16 cellular contexts compared by ENCODE assay signal in genomic region chr7:78563186-78563585, GRCh38.
"Had no signal": no experiment of that assay in that cellular context is flagged by ENCODE, and none has a peak within 500 bp of the region (broad histone marks: within the 10 kb centered on the region; RNA-seq: fewer than 3 reads in every experiment).

No MANE protein-coding gene starts in this region.

- H3K27ac ChIP-seq: ascending aorta, esophagus muscularis mucosa, neutrophil, right atrium auricular region, thyroid gland, VCaP had no signal

- H3K27ac Mint-ChIP-seq: activated CD8-positive, alpha-beta T cell treated with anti-CD3 and anti-CD28 coated beads, Interleukin-2, amount 10 ng/mL, durations not matched to agents 7 days and 5 days; activated naive CD8-positive, alpha-beta T cell treated with anti-CD3 and anti-CD28 coated beads, Interleukin-2, amount 50 U/mL, for 24 hours; activated T-helper 1 cell treated with anti-CD3 and anti-CD28 coated beads, Interleukin-12 subunit alpha, Interleukin-12 subunit beta, Interleukin-2, Interleukin-4 antibody, amounts not matched to agents 30 ng/mL and 10 ng/mL and 1 ng/mL, durations not matched to agents 14 hours and 24 hours and 36 hours had no signal

- H3K4me3 ChIP-seq: ascending aorta, dorsolateral prefrontal cortex, esophagus muscularis mucosa, right atrium auricular region, thyroid gland had no signal

- H3K36me3 ChIP-seq: ascending aorta, esophagus muscularis mucosa, neutrophil, right atrium auricular region, thyroid gland had no signal

- H3K27me3 Mint-ChIP-seq: activated naive CD8-positive, alpha-beta T cell treated with anti-CD3 and anti-CD28 coated beads, Interleukin-2, amount 50 U/mL, for 24 hours had no signal

- DNase-seq: activated CD4-positive, alpha-beta T cell treated with anti-CD3 and anti-CD28 coated beads for 4 hours; activated CD8-positive, alpha-beta memory T cell treated with anti-CD3 and anti-CD28 coated beads, Interleukin-2, amount 50 U/mL, for 48 hours; activated CD8-positive, alpha-beta T cell treated with anti-CD3 and anti-CD28 coated beads, Interleukin-2, amount 10 ng/mL, durations not matched to agents 7 days and 5 days; activated naive CD4-positive, alpha-beta T cell; activated naive CD8-positive, alpha-beta T cell treated with anti-CD3 and anti-CD28 coated beads, Interleukin-2, amount 50 U/mL, for 24 hours; dorsolateral prefrontal cortex; kidney; posterior cingulate gyrus; small intestine; thyroid gland had no signal

- H3K27me3 ChIP-seq: ascending aorta, dorsolateral prefrontal cortex, esophagus muscularis mucosa, neutrophil, right atrium auricular region, thyroid gland had no signal

- H3K4me1 Mint-ChIP-seq: activated naive CD8-positive, alpha-beta T cell treated with anti-CD3 and anti-CD28 coated beads, Interleukin-2, amount 50 U/mL, for 24 hours had no signal

- H3K9me3 ChIP-seq: ascending aorta, esophagus muscularis mucosa, neutrophil, right atrium auricular region, thyroid gland had no signal

- H3K9me3 Mint-ChIP-seq: activated naive CD8-positive, alpha-beta T cell treated with anti-CD3 and anti-CD28 coated beads, Interleukin-2, amount 50 U/mL, for 24 hours; activated T-helper 1 cell treated with anti-CD3 and anti-CD28 coated beads, Interleukin-12 subunit alpha, Interleukin-12 subunit beta, Interleukin-2, Interleukin-4 antibody, amounts not matched to agents 30 ng/mL and 10 ng/mL and 1 ng/mL, durations not matched to agents 14 hours and 24 hours and 36 hours had no signal

- H3K4me3 Mint-ChIP-seq: activated CD8-positive, alpha-beta T cell treated with anti-CD3 and anti-CD28 coated beads, Interleukin-2, amount 10 ng/mL, durations not matched to agents 7 days and 5 days; activated naive CD8-positive, alpha-beta T cell treated with anti-CD3 and anti-CD28 coated beads, Interleukin-2, amount 50 U/mL, for 24 hours; activated T-helper 1 cell treated with anti-CD3 and anti-CD28 coated beads, Interleukin-12 subunit alpha, Interleukin-12 subunit beta, Interleukin-2, Interleukin-4 antibody, amounts not matched to agents 30 ng/mL and 10 ng/mL and 1 ng/mL, durations not matched to agents 14 hours and 24 hours and 36 hours had no signal

- H3K4me1 ChIP-seq: ascending aorta, esophagus muscularis mucosa, right atrium auricular region, thyroid gland had no signal

- ATAC-seq: activated CD8-positive, alpha-beta T cell treated with anti-CD3 and anti-CD28 coated beads, Interleukin-2, amount 10 ng/mL, durations not matched to agents 7 days and 5 days; activated naive CD8-positive, alpha-beta T cell treated with anti-CD3 and anti-CD28 coated beads, Interleukin-2, amount 50 U/mL, for 24 hours had no signal
